15 cellular contexts compared by ENCODE assay signal in the genomic region with DNA sequence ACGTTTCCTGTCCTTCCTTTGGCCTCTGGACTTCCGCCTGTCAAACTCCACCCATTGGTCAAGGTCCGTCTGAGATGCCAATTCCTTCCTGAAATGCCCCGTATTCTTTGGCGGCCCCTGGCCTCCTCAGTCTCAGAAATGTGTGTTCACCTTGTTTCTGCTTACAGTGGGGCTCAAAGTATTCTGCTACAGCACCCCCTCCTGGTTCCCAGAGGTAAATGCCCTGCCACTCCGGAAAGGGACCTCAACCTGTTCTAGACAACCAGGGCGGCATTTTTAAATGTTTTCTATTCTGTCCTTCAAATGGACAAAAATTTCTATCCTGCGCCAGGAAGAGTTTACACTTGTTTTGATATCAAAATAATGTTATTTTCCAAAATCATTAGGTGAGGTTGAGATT. TPM values are rescaled to one million over a fixed set of nuclear protein-coding genes. Genes with fewer than 3 reads are reported as not detected.
DNase-seq lines count a peak whose midpoint lies in the region; ATAC-seq and TF ChIP-seq lines count a peak whose summit lies in the region.
"Had no signal": no experiment of that assay in that cellular context is flagged by ENCODE, and none has a peak within 500 bp of the region (broad histone marks: within the 10 kb centered on the region; RNA-seq: fewer than 3 reads in every experiment).

No MANE protein-coding gene starts in this region.

- no peak for ATAC-seq in HG03139 (IDR thresholded peaks at IDR 0.05; ENCODE audit: unreplicated experiment)

- TF ChIP-seq POLR2A in stomach (IDR thresholded peaks at IDR 0.05): no peak

- TF ChIP-seq EP300 in stomach (IDR thresholded peaks at IDR 0.05): no peak

- H3K36me3 ChIP-seq in stomach: no peaks in the 10 kb centered on the region
- H3K36me3 ChIP-seq: ascending aorta, neutrophil had no signal

- no peak for TF ChIP-seq CTCF in stomach (IDR thresholded peaks at IDR 0.05)

- intact Hi-C loops in stomach (cut with DNase I; ENCODE audit: low total_unique reads): no loop called here

- no peak overlapping the region for H3K27ac ChIP-seq in stomach
- H3K27ac ChIP-seq: ascending aorta, neutrophil, SK-N-MC had no signal

- no peak overlapping the region for H3K4me3 ChIP-seq in stomach
- H3K4me3 ChIP-seq: ascending aorta, SK-N-MC had no signal

- H3K27me3 ChIP-seq in stomach: peaks cover 0 to 82% (median 8%) of the 10 kb centered on the region in 3 donors
- H3K27me3 ChIP-seq: ascending aorta had no signal

- DNase-seq in DMS 273 (lab: John Stamatoyannopoulos, UW; ENCODE audit: unreplicated experiment) (peak; percentile 50), DMS 273 treated with DMSO at 0.1 percent for 48 hours (lab: John Stamatoyannopoulos, UW) (no peak), H4 (ENCODE audit: low spot score) (peak; percentile 14), OCI-M1 (lab: John Stamatoyannopoulos, UW) (peak; percentile 60), medulla oblongata (ENCODE audit: extremely low spot score) (peak; percentile 4), stomach (no peak), NCI-H510A treated with DMSO at 0.1 percent for 48 hours (lab: John Stamatoyannopoulos, UW) (no peak)
- DNase-seq: 8988T; activated CD8-positive, alpha-beta memory T cell treated with anti-CD3 and anti-CD28 coated beads, Interleukin-2, amount 50 U/mL, for 48 hours; NCI-H1694; stimulated activated CD4-positive, alpha-beta T cell treated with anti-CD3 and anti-CD28 coated beads, Interleukin-4, amount 100 ng/mL, for 1 hour had no signal

- WGBS in stomach, 5 donors: 23 to 35% (median 28%) methylated on average over 8 of the region's 8 CpGs

- H3K9me3 ChIP-seq in stomach: no peaks in the 10 kb centered on the region
- H3K9me3 ChIP-seq: ascending aorta, neutrophil had no signal

- no peaks in the 10 kb centered on the region for H3K4me1 ChIP-seq in stomach
- H3K4me1 ChIP-seq: ascending aorta had no signal

RNA-seq across cellular contexts. Expression of gene PAX1, which starts 12.1 kb away (rescaled TPM):
- not detected in 2 replicates for total RNA-seq in H4 (2014; rRNA removed; shearing (Covaris generic))
- total RNA-seq in stomach: not detected
- not detected for polyA plus RNA-seq in stomach
- total RNA-seq: ascending aorta had no signal

Comparison
In these comparisons a context has a peak if more than half of its experiments do, and no peak if none do; other contexts are left out.
1. DNase-seq: peak in DMS 273 (single experiment), H4 (single experiment), OCI-M1 (single experiment) and medulla oblongata (single experiment); none in DMS 273 treated with DMSO at 0.1 percent for 48 hours (single experiment), stomach (single experiment) and NCI-H510A treated with DMSO at 0.1 percent for 48 hours (single experiment).